ENCODE assay signal across 8 cellular contexts in genomic region chr20:34872604-34873224, GRCh38. TPM values are rescaled to one million over a fixed set of nuclear protein-coding genes. Genes with fewer than 3 reads are reported as not detected.
DNase-seq lines count a peak whose midpoint lies in the region; ATAC-seq and TF ChIP-seq lines count a peak whose summit lies in the region.

GGT7 (minus strand) TSS chr20:34872856; CDS start chr20:34872815, 41 bp downstream.

- ATAC-seq in GM19397 (IDR thresholded peaks at IDR 0.05; ENCODE audit: unreplicated experiment), result no peak

- H3K9me3 ChIP-seq in endodermal cell (ENCODE audit: control insufficient read depth, low read length), result no peaks in the 10 kb centered on the region
- H3K9me3 ChIP-seq in mesodermal cell (ENCODE audit: control insufficient read depth, low read length), result no peaks in the 10 kb centered on the region

- peaks cover 17% of the 10 kb centered on the region for H3K27me3 ChIP-seq in endodermal cell (ENCODE audit: control insufficient read depth, insufficient read depth, low read length, poor library complexity, severe bottlenecking)

- no peaks in the 10 kb centered on the region for H3K4me1 ChIP-seq in endodermal cell (ENCODE audit: control insufficient read depth, insufficient read depth, low read length)
- peaks cover 8% of the 10 kb centered on the region for H3K4me1 ChIP-seq in mesodermal cell (ENCODE audit: control insufficient read depth, insufficient read depth, low read length, poor library complexity, severe bottlenecking)

- peak; percentile 96 for TF ChIP-seq CTCF in endodermal cell (conservative IDR thresholded peaks at IDR 0.05)

- peaks cover 24% of the 10 kb centered on the region for H3K4me1 Mint-ChIP-seq in endodermal cell

- peak within 1 kb of the TSS; percentile 72 for H3K9ac ChIP-seq in endodermal cell (ENCODE audit: extremely low read depth, low read length, poor library complexity, severe bottlenecking)

- DNase-seq in HPDE6-E6E7 (ENCODE audit: extremely low spot score) (peak; percentile 92), NOMO-1 (lab: John Stamatoyannopoulos, UW; ENCODE audit: unreplicated experiment in 2 of 2) (peak; percentile 66), endodermal cell (peak; percentile 96)
- DNase-seq in activated CD8-positive, alpha-beta memory T cell treated with anti-CD3 and anti-CD28 coated beads, Interleukin-2, amount 50 U/mL, for 24 hours (ENCODE audit: extremely low read depth), result peak; percentile 58
- peak; percentile 79 for DNase-seq in stimulated activated CD8-positive, alpha-beta memory T cell treated with anti-CD3 and anti-CD28 coated beads, Interleukin-15, amount 100 ng/mL, for 1 hour (ENCODE audit: low read depth)

- H3K4me3 Mint-ChIP-seq in endodermal cell, result peak within 1 kb of the TSS; percentile 69

- H3K36me3 ChIP-seq in endodermal cell (ENCODE audit: control insufficient read depth, insufficient read depth, low read length) (peaks cover 5% of the 10 kb centered on the region), mesodermal cell (ENCODE audit: control insufficient read depth, insufficient read depth, low read length) (peaks cover 9% of the 10 kb centered on the region)

- no peaks in the 10 kb centered on the region for H3K9me3 Mint-ChIP-seq in endodermal cell

- no peak within 1 kb of the TSS for H3K27ac ChIP-seq in endodermal cell (ENCODE audit: low read depth, low read length)
- H3K27ac ChIP-seq in mesodermal cell (ENCODE audit: low read depth, low read length, severe bottlenecking), result no peak within 1 kb of the TSS

- TF ChIP-seq POLR2A in GM15510 (IDR thresholded peaks at IDR 0.05; ENCODE audit: borderline replicate concordance, extremely low read depth, insufficient read length), result peak; percentile 55

- peaks cover 38% of the 10 kb centered on the region for H3K27me3 Mint-ChIP-seq in endodermal cell (ENCODE audit: insufficient read depth)

- no peaks in the 10 kb centered on the region for H3K36me3 Mint-ChIP-seq in endodermal cell (ENCODE audit: low read depth)

- H3K4me3 ChIP-seq in endodermal cell (ENCODE audit: low read length), result peak within 1 kb of the TSS; percentile 95
- peak within 1 kb of the TSS; percentile 75 for H3K4me3 ChIP-seq in mesodermal cell (ENCODE audit: extremely low read depth, insufficient read depth, low read length, poor library complexity, severe bottlenecking)

- H3K27ac Mint-ChIP-seq in endodermal cell, result no peak within 1 kb of the TSS

- WGBS in endodermal cell (ENCODE audit: insufficient coverage in 1 of 2, insufficient read length in 1 of 2), 2 experiments, result 3 to 13% methylated on average over 14 to 52 of the region's 52 CpGs
- 4 to 5% methylated on average over 30 to 45 of the region's 52 CpGs for WGBS in mesodermal cell (ENCODE audit: insufficient coverage in 2 of 2), 2 experiments

RNA-seq across cellular contexts. Expression of gene GGT7, which starts in this region (rescaled TPM):
- 10 to 100 TPM; 31.8 to 43.3 TPM for total RNA-seq in endodermal cell
- 41.5 TPM for polyA plus RNA-seq in endodermal cell (2013, experiment 1 of 2)
- 36.6 TPM for polyA plus RNA-seq in endodermal cell (2013, experiment 2 of 2)
- polyA plus RNA-seq in mesodermal cell (2013, experiment 1 of 2), result 31.2 TPM
- polyA plus RNA-seq in mesodermal cell (2013, experiment 2 of 2), result 24.8 TPM
